ENCODE assay signal across 2 cellular contexts in the genomic region with DNA sequence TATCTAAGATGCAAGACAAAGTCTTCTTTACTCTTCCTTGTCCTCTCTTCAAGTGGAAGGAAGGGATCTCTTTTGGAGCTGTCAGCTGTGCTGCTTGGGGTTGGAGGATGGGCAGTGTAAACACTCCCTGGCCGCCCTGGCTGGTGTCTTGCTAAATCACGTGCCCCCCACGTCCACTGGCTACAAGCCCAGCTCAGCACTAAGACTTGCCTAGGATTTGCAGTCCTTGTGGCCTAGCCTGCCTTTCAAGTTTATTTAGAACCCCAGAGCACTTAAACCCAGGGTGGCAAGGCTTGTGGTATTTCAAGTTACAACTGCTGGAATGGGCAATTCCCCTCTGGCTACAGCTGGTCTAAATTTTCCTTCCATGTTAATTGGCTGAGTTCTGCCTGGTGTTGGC.
TF ChIP-seq lines count a peak whose summit lies in the region.

No MANE protein-coding gene starts in this region.

TF ChIP-seq in GM23338, 12 proteins besides CTCF, POLR2A, EP300 and RAD21 (continued from another document):
- TF ChIP-seq, protein P1, sequence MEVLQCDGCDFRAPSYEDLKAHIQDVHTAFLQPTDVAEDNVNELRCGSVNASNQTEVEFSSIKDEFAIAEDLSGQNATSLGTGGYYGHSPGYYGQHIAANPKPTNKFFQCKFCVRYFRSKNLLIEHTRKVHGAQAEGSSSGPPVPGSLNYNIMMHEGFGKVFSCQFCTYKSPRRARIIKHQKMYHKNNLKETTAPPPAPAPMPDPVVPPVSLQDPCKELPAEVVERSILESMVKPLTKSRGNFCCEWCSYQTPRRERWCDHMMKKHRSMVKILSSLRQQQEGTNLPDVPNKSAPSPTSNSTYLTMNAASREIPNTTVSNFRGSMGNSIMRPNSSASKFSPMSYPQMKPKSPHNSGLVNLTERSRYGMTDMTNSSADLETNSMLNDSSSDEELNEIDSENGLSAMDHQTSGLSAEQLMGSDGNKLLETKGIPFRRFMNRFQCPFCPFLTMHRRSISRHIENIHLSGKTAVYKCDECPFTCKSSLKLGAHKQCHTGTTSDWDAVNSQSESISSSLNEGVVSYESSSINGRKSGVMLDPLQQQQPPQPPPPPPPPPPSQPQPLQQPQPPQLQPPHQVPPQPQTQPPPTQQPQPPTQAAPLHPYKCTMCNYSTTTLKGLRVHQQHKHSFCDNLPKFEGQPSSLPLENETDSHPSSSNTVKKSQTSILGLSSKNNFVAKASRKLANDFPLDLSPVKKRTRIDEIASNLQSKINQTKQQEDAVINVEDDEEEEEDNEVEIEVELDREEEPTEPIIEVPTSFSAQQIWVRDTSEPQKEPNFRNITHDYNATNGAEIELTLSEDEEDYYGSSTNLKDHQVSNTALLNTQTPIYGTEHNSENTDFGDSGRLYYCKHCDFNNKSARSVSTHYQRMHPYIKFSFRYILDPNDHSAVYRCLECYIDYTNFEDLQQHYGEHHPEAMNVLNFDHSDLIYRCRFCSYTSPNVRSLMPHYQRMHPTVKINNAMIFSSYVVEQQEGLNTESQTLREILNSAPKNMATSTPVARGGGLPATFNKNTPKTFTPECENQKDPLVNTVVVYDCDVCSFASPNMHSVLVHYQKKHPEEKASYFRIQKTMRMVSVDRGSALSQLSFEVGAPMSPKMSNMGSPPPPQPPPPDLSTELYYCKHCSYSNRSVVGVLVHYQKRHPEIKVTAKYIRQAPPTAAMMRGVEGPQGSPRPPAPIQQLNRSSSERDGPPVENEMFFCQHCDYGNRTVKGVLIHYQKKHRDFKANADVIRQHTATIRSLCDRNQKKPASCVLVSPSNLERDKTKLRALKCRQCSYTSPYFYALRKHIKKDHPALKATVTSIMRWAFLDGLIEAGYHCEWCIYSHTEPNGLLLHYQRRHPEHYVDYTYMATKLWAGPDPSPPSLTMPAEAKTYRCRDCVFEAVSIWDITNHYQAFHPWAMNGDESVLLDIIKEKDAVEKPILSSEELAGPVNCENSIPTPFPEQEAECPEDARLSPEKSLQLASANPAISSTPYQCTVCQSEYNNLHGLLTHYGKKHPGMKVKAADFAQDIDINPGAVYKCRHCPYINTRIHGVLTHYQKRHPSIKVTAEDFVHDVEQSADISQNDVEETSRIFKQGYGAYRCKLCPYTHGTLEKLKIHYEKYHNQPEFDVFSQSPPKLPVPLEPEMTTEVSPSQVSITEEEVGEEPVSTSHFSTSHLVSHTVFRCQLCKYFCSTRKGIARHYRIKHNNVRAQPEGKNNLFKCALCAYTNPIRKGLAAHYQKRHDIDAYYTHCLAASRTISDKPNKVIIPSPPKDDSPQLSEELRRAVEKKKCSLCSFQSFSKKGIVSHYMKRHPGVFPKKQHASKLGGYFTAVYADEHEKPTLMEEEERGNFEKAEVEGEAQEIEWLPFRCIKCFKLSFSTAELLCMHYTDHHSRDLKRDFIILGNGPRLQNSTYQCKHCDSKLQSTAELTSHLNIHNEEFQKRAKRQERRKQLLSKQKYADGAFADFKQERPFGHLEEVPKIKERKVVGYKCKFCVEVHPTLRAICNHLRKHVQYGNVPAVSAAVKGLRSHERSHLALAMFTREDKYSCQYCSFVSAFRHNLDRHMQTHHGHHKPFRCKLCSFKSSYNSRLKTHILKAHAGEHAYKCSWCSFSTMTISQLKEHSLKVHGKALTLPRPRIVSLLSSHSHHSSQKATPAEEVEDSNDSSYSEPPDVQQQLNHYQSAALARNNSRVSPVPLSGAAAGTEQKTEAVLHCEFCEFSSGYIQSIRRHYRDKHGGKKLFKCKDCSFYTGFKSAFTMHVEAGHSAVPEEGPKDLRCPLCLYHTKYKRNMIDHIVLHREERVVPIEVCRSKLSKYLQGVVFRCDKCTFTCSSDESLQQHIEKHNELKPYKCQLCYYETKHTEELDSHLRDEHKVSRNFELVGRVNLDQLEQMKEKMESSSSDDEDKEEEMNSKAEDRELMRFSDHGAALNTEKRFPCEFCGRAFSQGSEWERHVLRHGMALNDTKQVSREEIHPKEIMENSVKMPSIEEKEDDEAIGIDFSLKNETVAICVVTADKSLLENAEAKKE (CRISPR knock-in tag; IDR thresholded peaks at IDR 0.05) = no peak
- TF ChIP-seq EZH2 (IDR thresholded peaks at IDR 0.05; ENCODE audit: low read depth, unreplicated experiment) = no peak
- no peak for TF ChIP-seq POLR2AphosphoS5 (IDR thresholded peaks at IDR 0.05; ENCODE audit: low read depth)
- no peak for TF ChIP-seq EZH2phosphoT487 (IDR thresholded peaks at IDR 0.05; ENCODE audit: unreplicated experiment)
- TF ChIP-seq CREB1 (CRISPR knock-in tag; IDR thresholded peaks at IDR 0.05; ENCODE audit: low read depth) = no peak
- no peak for TF ChIP-seq ZNF114 (CRISPR knock-in tag; IDR thresholded peaks at IDR 0.05)
- TF ChIP-seq, protein P2, sequence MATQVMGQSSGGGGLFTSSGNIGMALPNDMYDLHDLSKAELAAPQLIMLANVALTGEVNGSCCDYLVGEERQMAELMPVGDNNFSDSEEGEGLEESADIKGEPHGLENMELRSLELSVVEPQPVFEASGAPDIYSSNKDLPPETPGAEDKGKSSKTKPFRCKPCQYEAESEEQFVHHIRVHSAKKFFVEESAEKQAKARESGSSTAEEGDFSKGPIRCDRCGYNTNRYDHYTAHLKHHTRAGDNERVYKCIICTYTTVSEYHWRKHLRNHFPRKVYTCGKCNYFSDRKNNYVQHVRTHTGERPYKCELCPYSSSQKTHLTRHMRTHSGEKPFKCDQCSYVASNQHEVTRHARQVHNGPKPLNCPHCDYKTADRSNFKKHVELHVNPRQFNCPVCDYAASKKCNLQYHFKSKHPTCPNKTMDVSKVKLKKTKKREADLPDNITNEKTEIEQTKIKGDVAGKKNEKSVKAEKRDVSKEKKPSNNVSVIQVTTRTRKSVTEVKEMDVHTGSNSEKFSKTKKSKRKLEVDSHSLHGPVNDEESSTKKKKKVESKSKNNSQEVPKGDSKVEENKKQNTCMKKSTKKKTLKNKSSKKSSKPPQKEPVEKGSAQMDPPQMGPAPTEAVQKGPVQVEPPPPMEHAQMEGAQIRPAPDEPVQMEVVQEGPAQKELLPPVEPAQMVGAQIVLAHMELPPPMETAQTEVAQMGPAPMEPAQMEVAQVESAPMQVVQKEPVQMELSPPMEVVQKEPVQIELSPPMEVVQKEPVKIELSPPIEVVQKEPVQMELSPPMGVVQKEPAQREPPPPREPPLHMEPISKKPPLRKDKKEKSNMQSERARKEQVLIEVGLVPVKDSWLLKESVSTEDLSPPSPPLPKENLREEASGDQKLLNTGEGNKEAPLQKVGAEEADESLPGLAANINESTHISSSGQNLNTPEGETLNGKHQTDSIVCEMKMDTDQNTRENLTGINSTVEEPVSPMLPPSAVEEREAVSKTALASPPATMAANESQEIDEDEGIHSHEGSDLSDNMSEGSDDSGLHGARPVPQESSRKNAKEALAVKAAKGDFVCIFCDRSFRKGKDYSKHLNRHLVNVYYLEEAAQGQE (IDR thresholded peaks at IDR 0.05; ENCODE audit: unreplicated experiment) = no peak
- TF ChIP-seq, protein P3, sequence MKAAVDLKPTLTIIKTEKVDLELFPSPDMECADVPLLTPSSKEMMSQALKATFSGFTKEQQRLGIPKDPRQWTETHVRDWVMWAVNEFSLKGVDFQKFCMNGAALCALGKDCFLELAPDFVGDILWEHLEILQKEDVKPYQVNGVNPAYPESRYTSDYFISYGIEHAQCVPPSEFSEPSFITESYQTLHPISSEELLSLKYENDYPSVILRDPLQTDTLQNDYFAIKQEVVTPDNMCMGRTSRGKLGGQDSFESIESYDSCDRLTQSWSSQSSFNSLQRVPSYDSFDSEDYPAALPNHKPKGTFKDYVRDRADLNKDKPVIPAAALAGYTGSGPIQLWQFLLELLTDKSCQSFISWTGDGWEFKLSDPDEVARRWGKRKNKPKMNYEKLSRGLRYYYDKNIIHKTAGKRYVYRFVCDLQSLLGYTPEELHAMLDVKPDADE (IDR thresholded peaks at IDR 0.05) = no peak
- TF ChIP-seq ZNF331 (CRISPR knock-in tag; IDR thresholded peaks at IDR 0.05; ENCODE audit: low read depth) = no peak
- TF ChIP-seq NANOG (IDR thresholded peaks at IDR 0.05; ENCODE audit: borderline replicate concordance) = no peak

TF ChIP-seq in WTC11, 78 proteins besides CTCF, POLR2A, EP300 and RAD21 (continued from another document):
- TF ChIP-seq, protein P4, sequence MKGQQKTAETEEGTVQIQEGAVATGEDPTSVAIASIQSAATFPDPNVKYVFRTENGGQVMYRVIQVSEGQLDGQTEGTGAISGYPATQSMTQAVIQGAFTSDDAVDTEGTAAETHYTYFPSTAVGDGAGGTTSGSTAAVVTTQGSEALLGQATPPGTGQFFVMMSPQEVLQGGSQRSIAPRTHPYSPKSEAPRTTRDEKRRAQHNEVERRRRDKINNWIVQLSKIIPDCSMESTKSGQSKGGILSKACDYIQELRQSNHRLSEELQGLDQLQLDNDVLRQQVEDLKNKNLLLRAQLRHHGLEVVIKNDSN (CRISPR knock-in tag; IDR thresholded peaks at IDR 0.05) = no peak
- TF ChIP-seq JUN (CRISPR knock-in tag; IDR thresholded peaks at IDR 0.05) (no peak), GABPB1 (CRISPR knock-in tag; IDR thresholded peaks at IDR 0.05) (no peak), TEAD1 (CRISPR knock-in tag; IDR thresholded peaks at IDR 0.05) (no peak)
